Comparison of ENCODE assay signal across 11 cellular contexts in genomic region chr10:78035437-78035836, GRCh38. TPM values are rescaled to one million over a fixed set of nuclear protein-coding genes. Genes with fewer than 3 reads are reported as not detected.
DNase-seq lines count a peak whose midpoint lies in the region; ATAC-seq, FAIRE-seq and TF ChIP-seq lines count a peak whose summit lies in the region.
"Had no signal": no experiment of that assay in that cellular context is flagged by ENCODE, and none has a peak within 500 bp of the region (broad histone marks: within the 10 kb centered on the region; RNA-seq: fewer than 3 reads in every experiment).

No MANE protein-coding gene starts in this region.

- H3K4me2 ChIP-seq in GM12878 (ENCODE audit: control insufficient read depth, insufficient read depth), result peak overlapping the region; percentile 94

- BruUV-seq in GM12878 (replicated peaks; lab: Mats Ljungman, UMichigan), result TSS peak; percentile 56

- H3K4me3 Mint-ChIP-seq in CD4-positive, alpha-beta T cell, result peak overlapping the region; percentile 96
- H3K4me3 Mint-ChIP-seq in IgD-negative memory B cell, result peak overlapping the region; percentile 39 to 92 (median 80)
- peak overlapping the region in 5 of 8 donors; percentile 93 to 97 (median 95) for H3K4me3 Mint-ChIP-seq in naive B cell

- peak overlapping the region; percentile 87 for H3K27ac Mint-ChIP-seq in CD4-positive, alpha-beta T cell
- peak overlapping the region; percentile 80 to 91 (median 80) for H3K27ac Mint-ChIP-seq in IgD-negative memory B cell
- H3K27ac Mint-ChIP-seq in naive B cell, result peak overlapping the region in 5 of 6 donors; percentile 3 to 93 (median 67)

- POLR2A ChIA-PET in CD4-positive, alpha-beta T cell (lab: Charles Lee), result interaction anchor here (1.2 kb wide), 1 partner anchor 9 kb away, joined by 5 read pairs; no protein-coding TSS in a partner anchor
- POLR2A ChIA-PET in GM12878 (lab: Charles Lee), result interaction anchor here (1.5 to 1.9 kb wide), 2 partner anchors 10 to 12 kb away, joined by 4 to 7 read pairs; no protein-coding TSS in a partner anchor

- no peak for TF ChIP-seq CTCF in CD4-positive, alpha-beta T cell (IDR thresholded peaks at IDR 0.05)
- no peak for TF ChIP-seq CTCF in GM12878 (IDR thresholded peaks at IDR 0.05 in 2 of 3, conservative IDR thresholded peaks at IDR 0.05 in 1 of 3; ENCODE audit: control insufficient read depth in 2 of 3, extremely low read depth in 1 of 3, insufficient read depth in 1 of 3, low read depth in 3 of 3, low read length in 3 of 3)

- in situ Hi-C loops in GM12878 (cut with MboI), result no loop called here

- RAD21 ChIA-PET in GM12878 (lab: Charles Lee; ENCODE audit: unreplicated experiment), result no interaction called here

- no peaks in the 10 kb centered on the region for H3K27me3 ChIP-seq in CD4-positive, alpha-beta T cell (ENCODE audit: control insufficient read depth, insufficient read depth, low read length)
- H3K27me3 ChIP-seq in GM12878 (replicated peaks in 1 of 2; ENCODE audit: control insufficient read depth in 2 of 2, insufficient read depth in 2 of 2, low read length in 1 of 2), result no peaks in the 10 kb centered on the region

- peaks cover 66% of the 10 kb centered on the region for H3K79me2 ChIP-seq in GM12878 (ENCODE audit: control insufficient read depth, insufficient read depth, low read length)

- WGBS in GM12878 (ENCODE audit: insufficient coverage, insufficient replicate concordance, low lambda C conversion rate, missing lambda C conversion rate), result 31% methylated on average over 5 of the region's 5 CpGs

- TF ChIP-seq EP300 in GM12878 (IDR thresholded peaks at IDR 0.05; ENCODE audit: borderline replicate concordance in 1 of 2, control insufficient read depth in 1 of 2, low read depth in 2 of 2, low read length in 2 of 2), result no peak

- CTCF ChIA-PET in CD4-positive, alpha-beta T cell (lab: Charles Lee), result interaction anchor here (2.5 kb wide), 1 partner anchor 12 kb away, joined by 15 read pairs; no protein-coding TSS in a partner anchor
- CTCF ChIA-PET in GM12878 (lab: Yijun Ruan, JAX), result interaction anchor here (3.6 kb wide), 1 partner anchor 11 kb away, joined by 25 read pairs; no protein-coding TSS in a partner anchor

- no peak overlapping the region for H3K27ac ChIP-seq in CD4-positive, alpha-beta T cell (ENCODE audit: low read depth, low read length)
- H3K27ac ChIP-seq in GM12878 (ENCODE audit: control insufficient read depth, insufficient read depth), result peak overlapping the region; percentile 88; the same call in 1 of the 2 replicates

- no peak for TF ChIP-seq POLR2A in GM12878 (IDR thresholded peaks at IDR 0.05; ENCODE audit: low read depth, low read length)

- H3K36me3 Mint-ChIP-seq in CD4-positive, alpha-beta T cell (ENCODE audit: low read depth), result peaks cover 69% of the 10 kb centered on the region
- peaks cover 2% of the 10 kb centered on the region for H3K36me3 Mint-ChIP-seq in IgD-negative memory B cell
- peaks cover 0 to 16% of the 10 kb centered on the region in 2 donors for H3K36me3 Mint-ChIP-seq in naive B cell

- H3K9me3 ChIP-seq in CD4-positive, alpha-beta T cell (ENCODE audit: control insufficient read depth, low read length), result no peaks in the 10 kb centered on the region
- H3K9me3 ChIP-seq in GM12878 (replicated peaks; ENCODE audit: control insufficient read depth, insufficient read depth, low read length), result no peaks in the 10 kb centered on the region

- H3K4me1 Mint-ChIP-seq in CD4-positive, alpha-beta T cell (ENCODE audit: low read depth), result peaks cover 64% of the 10 kb centered on the region
- H3K4me1 Mint-ChIP-seq in IgD-negative memory B cell, result peaks cover 29 to 45% (median 42%) of the 10 kb centered on the region in 3 donors
- H3K4me1 Mint-ChIP-seq in naive B cell, result peaks cover 32 to 54% (median 39%) of the 10 kb centered on the region in 3 donors

- H3K36me3 ChIP-seq in GM12878 (ENCODE audit: control insufficient read depth in 2 of 2, insufficient read depth in 2 of 2, low read length in 1 of 2), result peaks cover 23 to 41% of the 10 kb centered on the region in 2 experiments

- no peak for TF ChIP-seq RAD21 in GM12878 (IDR thresholded peaks at IDR 0.05; ENCODE audit: insufficient read depth, low read depth, low read length)

- H3K27me3 Mint-ChIP-seq in CD4-positive, alpha-beta T cell, result no peaks in the 10 kb centered on the region
- no peaks in the 10 kb centered on the region for H3K27me3 Mint-ChIP-seq in IgD-negative memory B cell
- no peaks in the 10 kb centered on the region for H3K27me3 Mint-ChIP-seq in naive B cell

- no peak for ATAC-seq in CD4-positive, alpha-beta T cell (ENCODE audit: poor library complexity)
- no peak for ATAC-seq in GM12878
- ATAC-seq in naive B cell (ENCODE audit: low read depth in 2 of 2), result no peak
- ATAC-seq in HG02885 (IDR thresholded peaks at IDR 0.05; ENCODE audit: poor library complexity, unreplicated experiment), result no peak

- H3K4me1 ChIP-seq in GM12878 (ENCODE audit: control insufficient read depth, insufficient read depth, low read length), result peaks cover 7% of the 10 kb centered on the region

- no peak overlapping the region for H2AFZ ChIP-seq in GM12878 (ENCODE audit: control insufficient read depth, low read depth, low read length)

- no peak for DNase-seq in CD4-positive, alpha-beta T cell
- DNase-seq in GM12878 (ENCODE audit: low read depth, low spot score), result no peak
- no peak for DNase-seq in naive B cell
- no peak for DNase-seq in stimulated activated CD4-positive, alpha-beta T cell treated with anti-CD3 and anti-CD28 coated beads, Interleukin-12 subunit alpha, Interleukin-12 subunit beta, amount 100 ng/mL, for 4 hours
- DNase-seq in NCI-H2081 treated with DMSO at 0.1 percent for 48 hours (lab: John Stamatoyannopoulos, UW), result no peak
- no peak for DNase-seq in SIG-M5 treated with dmso at 0.1 percent for 504 hours (lab: John Stamatoyannopoulos, UW; ENCODE audit: unreplicated experiment)
- DNase-seq: NCI-H2171; stimulated activated CD4-positive, alpha-beta T cell treated with anti-CD3 and anti-CD28 coated beads, Interleukin-4, amount 100 ng/mL, for 1 hour had no signal

- SMC1A ChIA-PET in GM12878 (lab: Charles Lee; ENCODE audit: uncharacterized antibody, unreplicated experiment), result interaction anchor here (1.4 to 3.1 kb wide), 2 partner anchors 11 to 14 kb away, joined by 3 to 16 read pairs; no protein-coding TSS in a partner anchor

- H3K9me3 Mint-ChIP-seq in CD4-positive, alpha-beta T cell, result no peaks in the 10 kb centered on the region
- no peaks in the 10 kb centered on the region for H3K9me3 Mint-ChIP-seq in IgD-negative memory B cell
- no peaks in the 10 kb centered on the region for H3K9me3 Mint-ChIP-seq in naive B cell

- H3K4me3 ChIP-seq in GM12878, result peak overlapping the region; percentile 95

- peaks cover 14% of the 10 kb centered on the region for H4K20me1 ChIP-seq in GM12878 (ENCODE audit: control insufficient read depth, insufficient read depth)

- H3K9ac ChIP-seq in GM12878 (ENCODE audit: control insufficient read depth, insufficient read depth, low read length), result peak overlapping the region; percentile 94

- intact Hi-C loops in CD4-positive, alpha-beta T cell (cut with DNase I, micrococcal nuclease), result loop anchor here (5.0 to 10.0 kb wide), 3 partner anchors 1032 to 1409 kb away; partner anchors contain the start of genes PPIF (in 1 of the 2), ZCCHC24 (in 1 of the 2) and ZMIZ1 (in 1 of the 2)
- intact Hi-C loops in GM12878 (cut with micrococcal nuclease; ENCODE audit: unreplicated experiment), result no loop called here

- no peak for FAIRE-seq in GM12878 (lab: Jason Lieb, UNC)
- FAIRE-seq: G401.6 had no signal

TF ChIP-seq in GM12878, 131 proteins besides CTCF, POLR2A, EP300 and RAD21 (continues in another document):
- no peak for TF ChIP-seq CBX5 (IDR thresholded peaks at IDR 0.05; ENCODE audit: low read depth)

RNA-seq across cellular contexts. Expression of gene RPS24, which starts 1.8 kb away (rescaled TPM):
- 1,000 to 10,000 TPM; 1,812 to 1,903 TPM for total RNA-seq in CD4-positive, alpha-beta T cell
- polyA plus RNA-seq in IgD-negative memory B cell, result 1,078 TPM
- 603 and 652 TPM in 2 replicates for total RNA-seq in GM12878 (2013; cell fraction: nucleolus; rRNA removed)
- total RNA-seq in GM12878 (2014; rRNA removed), result 2,411 and 2,802 TPM in 2 replicates
- total RNA-seq in GM12878 (2014; rRNA removed; fragmentation: Illumina TruSeq; extraction: Trizol), result 6,566 and 6,639 TPM in 2 replicates
- 1,928 and 2,010 TPM in 2 replicates for total RNA-seq in GM12878 (2021)
- polyA plus RNA-seq in GM12878 (2011; ENCODE audit: low read depth), result 19,005 TPM
- 4,949 and 6,080 TPM in 2 replicates for polyA plus RNA-seq in GM12878 (2011; rRNA removed)
- polyA plus RNA-seq in GM12878 (2011; cell fraction: cytosol; rRNA removed), result 3,837 and 6,286 TPM in 2 replicates
- polyA plus RNA-seq in GM12878 (2011; cell fraction: nucleus; rRNA removed), result 1,409 and 1,490 TPM in 2 replicates
- polyA plus RNA-seq in GM12878 (2012), result 5,520 and 6,024 TPM in 2 replicates
- 7,285 and 11,010 TPM in 2 replicates for polyA plus RNA-seq in GM12878 (2014; fragmentation: Illumina TruSeq; extraction: Trizol)
- polyA plus RNA-seq in GM12878 (2014; fragmentation: Nextera tagmentation; extraction: Ambion mirVana), result 1,000 to 10,000 TPM; 2,040 to 2,048 TPM
- 3,560 and 4,462 TPM in 2 replicates for polyA plus RNA-seq in GM12878 (2014; rRNA removed)
- polyA plus RNA-seq in GM12878 (2016; fragmentation: Nextera tagmentation; extraction: Ambion mirVana), result 1,000 to 10,000 TPM; 1,343 to 1,367 TPM
- polyA minus RNA-seq in GM12878 (2011; rRNA and poly(A)+ RNA removed), result 1,139 and 1,792 TPM in 2 replicates
- polyA minus RNA-seq in GM12878 (2011; cell fraction: cytosol; rRNA and poly(A)+ RNA removed), result 512 and 570 TPM in 2 replicates
- 171 and 211 TPM in 2 replicates for polyA minus RNA-seq in GM12878 (2011; cell fraction: nucleus; rRNA and poly(A)+ RNA removed)
- polyA plus RNA-seq in naive B cell (ENCODE audit: low read depth in 6 of 6), result 1,000 to 10,000 TPM in 2 of 6 donors, 100 to 1,000 TPM in 4; 784 to 1,204 (median 985) TPM

RNA-seq across cellular contexts. Expression of gene POLR3A, which starts 6.1 kb away (rescaled TPM):
- total RNA-seq in CD4-positive, alpha-beta T cell, result 1 to 10 TPM; 6.7 to 6.9 TPM
- polyA plus RNA-seq in IgD-negative memory B cell, result 6.5 TPM
- total RNA-seq in GM12878 (2013; cell fraction: nucleolus; rRNA removed), result 42.1 and 44.8 TPM in 2 replicates
- 14.9 and 17.5 TPM in 2 replicates for total RNA-seq in GM12878 (2014; rRNA removed)
- 11.7 and 12.9 TPM in 2 replicates for total RNA-seq in GM12878 (2014; rRNA removed; fragmentation: Illumina TruSeq; extraction: Trizol)
- total RNA-seq in GM12878 (2021), result 16.8 and 20.4 TPM in 2 replicates
- polyA plus RNA-seq in GM12878 (2011; ENCODE audit: low read depth), result 6.1 TPM
- 10.5 and 11.6 TPM in 2 replicates for polyA plus RNA-seq in GM12878 (2011; rRNA removed)
- polyA plus RNA-seq in GM12878 (2011; cell fraction: cytosol; rRNA removed), result 9.3 and 11.2 TPM in 2 replicates
- 15.2 and 18.5 TPM in 2 replicates for polyA plus RNA-seq in GM12878 (2011; cell fraction: nucleus; rRNA removed)
- 7.3 and 7.4 TPM in 2 replicates for polyA plus RNA-seq in GM12878 (2012)
- 15.8 and 16.4 TPM in 2 replicates for polyA plus RNA-seq in GM12878 (2014; fragmentation: Illumina TruSeq; extraction: Trizol)
- polyA plus RNA-seq in GM12878 (2014; fragmentation: Nextera tagmentation; extraction: Ambion mirVana), result 1 to 10 TPM; 5.4 to 6.6 TPM
- 12.2 and 12.3 TPM in 2 replicates for polyA plus RNA-seq in GM12878 (2014; rRNA removed)
- polyA plus RNA-seq in GM12878 (2016; fragmentation: Nextera tagmentation; extraction: Ambion mirVana), result 10 to 100 TPM; 18.4 to 19.2 TPM
- polyA minus RNA-seq in GM12878 (2011; rRNA and poly(A)+ RNA removed), result 30.7 and 30.9 TPM in 2 replicates
- polyA minus RNA-seq in GM12878 (2011; cell fraction: cytosol; rRNA and poly(A)+ RNA removed), result 12.2 and 13.8 TPM in 2 replicates
- 23.9 and 36.4 TPM in 2 replicates for polyA minus RNA-seq in GM12878 (2011; cell fraction: nucleus; rRNA and poly(A)+ RNA removed)
- 10 to 100 TPM in 1 of 6 donors, 1 to 10 TPM in 4, under 1 TPM in 1; 0.92 to 11.2 (median 6.8) TPM for polyA plus RNA-seq in naive B cell (ENCODE audit: low read depth in 6 of 6)
